In genomic region chr1:228923973-228924766, GRCh38 we compare ENCODE assay signal across 16 cellular contexts.
DNase-seq lines count a peak whose midpoint lies in the region; TF ChIP-seq lines count a peak whose summit lies in the region.
"Had no signal": no experiment of that assay in that cellular context is flagged by ENCODE, and none has a peak within 500 bp of the region (broad histone marks: within the 10 kb centered on the region; RNA-seq: fewer than 3 reads in every experiment).

No MANE protein-coding gene starts in this region.

- intact Hi-C loops in vagina (cut with DNase I), result no loop called here

- no peaks in the 10 kb centered on the region; the same call in 1 of the 2 replicates for H3K9me3 ChIP-seq in AG04450 (ENCODE audit: control insufficient read depth, insufficient read depth, low read length)
- no peaks in the 10 kb centered on the region for H3K9me3 ChIP-seq in hepatocyte (ENCODE audit: low read depth)
- no peaks in the 10 kb centered on the region for H3K9me3 ChIP-seq in vagina
- H3K9me3 ChIP-seq: HAP-1 had no signal

- no peak overlapping the region for H3K27ac ChIP-seq in AG04450 (ENCODE audit: low read depth, low read length)
- no peak overlapping the region for H3K27ac ChIP-seq in coronary artery
- H3K27ac ChIP-seq in hepatocyte, result peak overlapping the region; percentile 34
- no peak overlapping the region for H3K27ac ChIP-seq in vagina

- no peak overlapping the region for H3K4me3 ChIP-seq in AG04450 (ENCODE audit: low read depth, low read length)
- H3K4me3 ChIP-seq in coronary artery, result no peak overlapping the region
- H3K4me3 ChIP-seq in hepatocyte, result no peak overlapping the region
- no peak overlapping the region for H3K4me3 ChIP-seq in vagina
- H3K4me3 ChIP-seq: HAP-1 had no signal

- TF ChIP-seq POLR2A in vagina (IDR thresholded peaks at IDR 0.05), result no peak

- H3K4me1 ChIP-seq in hepatocyte (ENCODE audit: insufficient read depth) (peaks cover 32% of the 10 kb centered on the region), vagina (no peaks in the 10 kb centered on the region)
- H3K4me1 ChIP-seq: HAP-1 had no signal

- no peaks in the 10 kb centered on the region for H3K36me3 ChIP-seq in hepatocyte (replicated peaks; ENCODE audit: insufficient read depth, low read depth)
- no peaks in the 10 kb centered on the region for H3K36me3 ChIP-seq in vagina
- H3K36me3 ChIP-seq: HAP-1 had no signal

- WGBS in hepatocyte (ENCODE audit: low lambda C conversion rate, missing lambda C conversion rate), result 41% methylated on average over 4 of the region's 4 CpGs

- no peaks in the 10 kb centered on the region for H3K9me2 ChIP-seq in hepatocyte (replicated peaks; ENCODE audit: insufficient read depth)

- H4K20me1 ChIP-seq in hepatocyte (ENCODE audit: insufficient read depth, poor library complexity, severe bottlenecking), result no peaks in the 10 kb centered on the region

- no peaks in the 10 kb centered on the region for H3K79me2 ChIP-seq in hepatocyte

- POLR2A ChIA-PET in AG04450 (lab: Yijun Ruan, JAX), result interaction anchor here (0.6 kb wide), 1 partner anchor 19 kb away, joined by 8 read pairs; no protein-coding TSS in a partner anchor

- CTCF ChIA-PET in AG04450 (lab: Charles Lee), result no interaction called here

- H3K27me3 ChIP-seq in AG04450 (ENCODE audit: control insufficient read depth, insufficient read depth, low read length) (no peaks in the 10 kb centered on the region), hepatocyte (no peaks in the 10 kb centered on the region), vagina (no peaks in the 10 kb centered on the region)

- H2AFZ ChIP-seq in hepatocyte, result no peak overlapping the region

- peak; percentile 41 for DNase-seq in AG04450 (ENCODE audit: low read depth, low spot score)
- peak; percentile 70 for DNase-seq in H4 (ENCODE audit: low spot score)
- DNase-seq in coronary artery (ENCODE audit: low spot score), result peak; percentile 31
- DNase-seq in hepatocyte (ENCODE audit: low spot score), result peak; percentile 40
- no peak for DNase-seq in kidney tubule cell (ENCODE audit: low spot score)
- DNase-seq in NCI-H2171 treated with DMSO at 0.1 percent for 48 hours (lab: John Stamatoyannopoulos, UW), result no peak
- DNase-seq in vagina (ENCODE audit: extremely low spot score in 2 of 2), result no peak
- no peak for DNase-seq in ecto neural progenitor cell (ENCODE audit: low spot score)
- DNase-seq: ACHN; C1 segment of cervical spinal cord; CD4-positive, alpha-beta T cell; DMS153; DMS79 treated with DMSO at 0.1 percent for 48 hours; EL; GOT3 had no signal

- no peak overlapping the region for H3K4me2 ChIP-seq in hepatocyte

- TF ChIP-seq CTCF in AG04450 (IDR thresholded peaks at IDR 0.05; ENCODE audit: low read depth, low read length), result no peak
- no peak for TF ChIP-seq CTCF in coronary artery (IDR thresholded peaks at IDR 0.05)
- TF ChIP-seq CTCF in hepatocyte (IDR thresholded peaks at IDR 0.05; ENCODE audit: poor library complexity), result no peak
- no peak for TF ChIP-seq CTCF in vagina (IDR thresholded peaks at IDR 0.05)

Comparison
In these comparisons a context has a peak if more than half of its experiments do, and no peak if none do; other contexts are left out.
1. DNase-seq: peak in AG04450 (single experiment), H4 (single experiment), coronary artery (single experiment) and hepatocyte (single experiment); none in kidney tubule cell (single experiment), NCI-H2171 treated with DMSO at 0.1 percent for 48 hours (single experiment), vagina (0 of 2) and ecto neural progenitor cell (single experiment).